ENCODE assay signal across 8 cellular contexts in genomic region chr17:2025220-2025621, GRCh38. TPM values are rescaled to one million over a fixed set of nuclear protein-coding genes. Genes with fewer than 3 reads are reported as not detected.
DNase-seq lines count a peak whose midpoint lies in the region; ATAC-seq and TF ChIP-seq lines count a peak whose summit lies in the region.

RTN4RL1 (minus strand) TSS chr17:2025334; CDS start chr17:2024865, 469 bp downstream.

- H3K4me1 Mint-ChIP-seq in endodermal cell: peaks cover 12% of the 10 kb centered on the region

- H3K27ac ChIP-seq in endodermal cell (ENCODE audit: low read depth, low read length): no peak within 1 kb of the TSS

- TF ChIP-seq CTCF in GM12864 (IDR thresholded peaks at IDR 0.05; ENCODE audit: low read depth, low read length, missing control alignments): no peak
- no peak for TF ChIP-seq CTCF in endodermal cell (conservative IDR thresholded peaks at IDR 0.05)

- H3K9ac ChIP-seq in endodermal cell (ENCODE audit: extremely low read depth, low read length, poor library complexity, severe bottlenecking): peak within 1 kb of the TSS; percentile 75

- DNase-seq in GM12864 (ENCODE audit: low read depth): no peak
- peak; percentile 73 for DNase-seq in NCI-H226
- DNase-seq in activated CD8-positive, alpha-beta memory T cell treated with anti-CD3 and anti-CD28 coated beads, Interleukin-2, amount 50 U/mL, for 4 hours: peak; percentile 76
- peak; percentile 90 for DNase-seq in endodermal cell
- peak; percentile 74 for DNase-seq in mucosa of gallbladder (ENCODE audit: low spot score)
- peak; percentile 59 for DNase-seq in stimulated activated naive CD8-positive, alpha-beta T cell treated with anti-CD3 and anti-CD28 coated beads, Interleukin-15, Interleukin-2, amounts not matched to agents 100 U/mL and 50 U/mL, for 24 hours

- peak within 1 kb of the TSS; percentile 2 for H3K27ac Mint-ChIP-seq in endodermal cell

- H3K4me3 ChIP-seq in GM12864 (ENCODE audit: low read depth, low read length) (peak within 1 kb of the TSS; percentile 4), endodermal cell (ENCODE audit: low read length) (peak within 1 kb of the TSS; percentile 86)

- no peaks in the 10 kb centered on the region for H3K4me1 ChIP-seq in endodermal cell (ENCODE audit: control insufficient read depth, insufficient read depth, low read length)

- H3K9me3 Mint-ChIP-seq in endodermal cell: peaks cover 4% of the 10 kb centered on the region

- peaks cover 81% of the 10 kb centered on the region for H3K27me3 Mint-ChIP-seq in endodermal cell (ENCODE audit: insufficient read depth)

- H3K9me3 ChIP-seq in endodermal cell (ENCODE audit: control insufficient read depth, low read length): no peaks in the 10 kb centered on the region

- H3K27me3 ChIP-seq in endodermal cell (ENCODE audit: control insufficient read depth, insufficient read depth, low read length, poor library complexity, severe bottlenecking): peaks cover 11% of the 10 kb centered on the region

- 0% methylated on average over 11 to 47 of the region's 47 CpGs for WGBS in endodermal cell (ENCODE audit: insufficient coverage in 1 of 2, insufficient read length in 1 of 2), 2 experiments

- H3K36me3 Mint-ChIP-seq in endodermal cell (ENCODE audit: low read depth): no peaks in the 10 kb centered on the region

- ATAC-seq in stimulated activated naive CD8-positive, alpha-beta T cell treated with anti-CD3 and anti-CD28 coated beads, Interleukin-15, Interleukin-2, amounts not matched to agents 100 U/mL and 50 U/mL, for 24 hours: peak; percentile 2
- ATAC-seq in GM19328 (IDR thresholded peaks at IDR 0.05; ENCODE audit: unreplicated experiment) (no peak), GM21367 (IDR thresholded peaks at IDR 0.05; ENCODE audit: unreplicated experiment) (no peak)

- peaks cover 7% of the 10 kb centered on the region for H3K36me3 ChIP-seq in endodermal cell (ENCODE audit: control insufficient read depth, insufficient read depth, low read length)

- H3K4me3 Mint-ChIP-seq in endodermal cell: peak within 1 kb of the TSS; percentile 72

RNA-seq across cellular contexts. Expression of gene RTN4RL1, which starts in this region (rescaled TPM):
- total RNA-seq in endodermal cell (10 to 100 TPM; 18.2 to 19.6 TPM), mucosa of gallbladder (9.3 TPM)
- polyA plus RNA-seq in endodermal cell (2013, experiment 1 of 2): 5.4 TPM
- 7.7 TPM for polyA plus RNA-seq in endodermal cell (2013, experiment 2 of 2)
